In the genomic region with DNA sequence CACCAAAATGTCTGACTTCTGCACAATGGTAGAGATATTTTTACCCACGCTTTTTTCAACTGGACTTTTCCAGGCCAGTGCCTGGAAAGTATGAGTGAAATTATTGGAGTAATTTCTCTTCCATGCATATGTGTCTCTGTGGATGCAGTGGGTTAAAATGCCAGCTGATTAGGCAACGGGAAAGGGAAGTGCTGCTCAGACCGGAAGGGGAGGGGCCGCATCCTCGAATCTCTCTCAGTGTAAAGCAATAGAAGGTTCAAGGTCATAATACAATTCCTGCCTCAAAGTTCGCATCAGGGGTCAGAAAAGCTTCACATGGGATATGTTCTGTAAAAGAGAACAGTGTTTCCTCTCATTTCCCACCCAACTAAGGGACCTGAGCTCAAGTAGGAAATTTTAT, we compare ENCODE assay signal across 1 cellular context.
TF ChIP-seq lines count a peak whose summit lies in the region.

No MANE protein-coding gene starts in this region.

TF ChIP-seq in K562, 482 proteins besides CTCF, POLR2A, EP300 and RAD21 (continued from another document and continues in another):
- TF ChIP-seq, protein P1, sequence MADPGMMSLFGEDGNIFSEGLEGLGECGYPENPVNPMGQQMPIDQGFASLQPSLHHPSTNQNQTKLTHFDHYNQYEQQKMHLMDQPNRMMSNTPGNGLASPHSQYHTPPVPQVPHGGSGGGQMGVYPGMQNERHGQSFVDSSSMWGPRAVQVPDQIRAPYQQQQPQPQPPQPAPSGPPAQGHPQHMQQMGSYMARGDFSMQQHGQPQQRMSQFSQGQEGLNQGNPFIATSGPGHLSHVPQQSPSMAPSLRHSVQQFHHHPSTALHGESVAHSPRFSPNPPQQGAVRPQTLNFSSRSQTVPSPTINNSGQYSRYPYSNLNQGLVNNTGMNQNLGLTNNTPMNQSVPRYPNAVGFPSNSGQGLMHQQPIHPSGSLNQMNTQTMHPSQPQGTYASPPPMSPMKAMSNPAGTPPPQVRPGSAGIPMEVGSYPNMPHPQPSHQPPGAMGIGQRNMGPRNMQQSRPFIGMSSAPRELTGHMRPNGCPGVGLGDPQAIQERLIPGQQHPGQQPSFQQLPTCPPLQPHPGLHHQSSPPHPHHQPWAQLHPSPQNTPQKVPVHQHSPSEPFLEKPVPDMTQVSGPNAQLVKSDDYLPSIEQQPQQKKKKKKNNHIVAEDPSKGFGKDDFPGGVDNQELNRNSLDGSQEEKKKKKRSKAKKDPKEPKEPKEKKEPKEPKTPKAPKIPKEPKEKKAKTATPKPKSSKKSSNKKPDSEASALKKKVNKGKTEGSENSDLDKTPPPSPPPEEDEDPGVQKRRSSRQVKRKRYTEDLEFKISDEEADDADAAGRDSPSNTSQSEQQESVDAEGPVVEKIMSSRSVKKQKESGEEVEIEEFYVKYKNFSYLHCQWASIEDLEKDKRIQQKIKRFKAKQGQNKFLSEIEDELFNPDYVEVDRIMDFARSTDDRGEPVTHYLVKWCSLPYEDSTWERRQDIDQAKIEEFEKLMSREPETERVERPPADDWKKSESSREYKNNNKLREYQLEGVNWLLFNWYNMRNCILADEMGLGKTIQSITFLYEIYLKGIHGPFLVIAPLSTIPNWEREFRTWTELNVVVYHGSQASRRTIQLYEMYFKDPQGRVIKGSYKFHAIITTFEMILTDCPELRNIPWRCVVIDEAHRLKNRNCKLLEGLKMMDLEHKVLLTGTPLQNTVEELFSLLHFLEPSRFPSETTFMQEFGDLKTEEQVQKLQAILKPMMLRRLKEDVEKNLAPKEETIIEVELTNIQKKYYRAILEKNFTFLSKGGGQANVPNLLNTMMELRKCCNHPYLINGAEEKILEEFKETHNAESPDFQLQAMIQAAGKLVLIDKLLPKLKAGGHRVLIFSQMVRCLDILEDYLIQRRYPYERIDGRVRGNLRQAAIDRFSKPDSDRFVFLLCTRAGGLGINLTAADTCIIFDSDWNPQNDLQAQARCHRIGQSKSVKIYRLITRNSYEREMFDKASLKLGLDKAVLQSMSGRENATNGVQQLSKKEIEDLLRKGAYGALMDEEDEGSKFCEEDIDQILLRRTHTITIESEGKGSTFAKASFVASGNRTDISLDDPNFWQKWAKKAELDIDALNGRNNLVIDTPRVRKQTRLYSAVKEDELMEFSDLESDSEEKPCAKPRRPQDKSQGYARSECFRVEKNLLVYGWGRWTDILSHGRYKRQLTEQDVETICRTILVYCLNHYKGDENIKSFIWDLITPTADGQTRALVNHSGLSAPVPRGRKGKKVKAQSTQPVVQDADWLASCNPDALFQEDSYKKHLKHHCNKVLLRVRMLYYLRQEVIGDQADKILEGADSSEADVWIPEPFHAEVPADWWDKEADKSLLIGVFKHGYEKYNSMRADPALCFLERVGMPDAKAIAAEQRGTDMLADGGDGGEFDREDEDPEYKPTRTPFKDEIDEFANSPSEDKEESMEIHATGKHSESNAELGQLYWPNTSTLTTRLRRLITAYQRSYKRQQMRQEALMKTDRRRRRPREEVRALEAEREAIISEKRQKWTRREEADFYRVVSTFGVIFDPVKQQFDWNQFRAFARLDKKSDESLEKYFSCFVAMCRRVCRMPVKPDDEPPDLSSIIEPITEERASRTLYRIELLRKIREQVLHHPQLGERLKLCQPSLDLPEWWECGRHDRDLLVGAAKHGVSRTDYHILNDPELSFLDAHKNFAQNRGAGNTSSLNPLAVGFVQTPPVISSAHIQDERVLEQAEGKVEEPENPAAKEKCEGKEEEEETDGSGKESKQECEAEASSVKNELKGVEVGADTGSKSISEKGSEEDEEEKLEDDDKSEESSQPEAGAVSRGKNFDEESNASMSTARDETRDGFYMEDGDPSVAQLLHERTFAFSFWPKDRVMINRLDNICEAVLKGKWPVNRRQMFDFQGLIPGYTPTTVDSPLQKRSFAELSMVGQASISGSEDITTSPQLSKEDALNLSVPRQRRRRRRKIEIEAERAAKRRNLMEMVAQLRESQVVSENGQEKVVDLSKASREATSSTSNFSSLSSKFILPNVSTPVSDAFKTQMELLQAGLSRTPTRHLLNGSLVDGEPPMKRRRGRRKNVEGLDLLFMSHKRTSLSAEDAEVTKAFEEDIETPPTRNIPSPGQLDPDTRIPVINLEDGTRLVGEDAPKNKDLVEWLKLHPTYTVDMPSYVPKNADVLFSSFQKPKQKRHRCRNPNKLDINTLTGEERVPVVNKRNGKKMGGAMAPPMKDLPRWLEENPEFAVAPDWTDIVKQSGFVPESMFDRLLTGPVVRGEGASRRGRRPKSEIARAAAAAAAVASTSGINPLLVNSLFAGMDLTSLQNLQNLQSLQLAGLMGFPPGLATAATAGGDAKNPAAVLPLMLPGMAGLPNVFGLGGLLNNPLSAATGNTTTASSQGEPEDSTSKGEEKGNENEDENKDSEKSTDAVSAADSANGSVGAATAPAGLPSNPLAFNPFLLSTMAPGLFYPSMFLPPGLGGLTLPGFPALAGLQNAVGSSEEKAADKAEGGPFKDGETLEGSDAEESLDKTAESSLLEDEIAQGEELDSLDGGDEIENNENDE (IDR thresholded peaks at IDR 0.05; ENCODE audit: low read depth, low read length) = no peak
- TF ChIP-seq EGR1 (conservative IDR thresholded peaks at IDR 0.05) (no peak), HCFC1 (IDR thresholded peaks at IDR 0.05; ENCODE audit: low read depth, low read length) (no peak), ZNF407 (IDR thresholded peaks at IDR 0.05; ENCODE audit: low read depth) (no peak), ZNF764 (CRISPR knock-in tag; IDR thresholded peaks at IDR 0.05; ENCODE audit: low read depth) (no peak), ETV1 (tag; conservative IDR thresholded peaks at IDR 0.05; ENCODE audit: low read depth) (no peak), FOXP1 (CRISPR knock-in tag; IDR thresholded peaks at IDR 0.05) (no peak), SPI1 (IDR thresholded peaks at IDR 0.05; ENCODE audit: borderline replicate concordance, low read depth, low read length) (peak; percentile 37; the same call in 1 of the 2 replicates), POLR3G (IDR thresholded peaks at IDR 0.05; ENCODE audit: extremely low read depth, insufficient read length, insufficient replicate concordance) (no peak), ZNF232 (CRISPR knock-in tag; IDR thresholded peaks at IDR 0.05) (no peak), GABPA (tag; conservative IDR thresholded peaks at IDR 0.05; ENCODE audit: low read depth) (peak; percentile 53), YY1 (IDR thresholded peaks at IDR 0.05; ENCODE audit: borderline replicate concordance in 1 of 3, control insufficient read depth in 1 of 3, extremely low read depth in 1 of 3, insufficient read depth in 3 of 3, insufficient read length in 1 of 3, insufficient replicate concordance in 2 of 3, low read depth in 1 of 3, low read length in 2 of 3) (no peak), ZNF24 (IDR thresholded peaks at IDR 0.05) (no peak), ZBTB40 (IDR thresholded peaks at IDR 0.05) (0 out of 2 replicates have a peak, but pooled peaks have one; percentile 47), ZBTB40 (CRISPR knock-in tag; IDR thresholded peaks at IDR 0.05) (no peak), CREB1 (IDR thresholded peaks at IDR 0.05) (no peak), CREB1 (CRISPR knock-in tag; IDR thresholded peaks at IDR 0.05) (no peak)
